ENCODE assay signal across 22 cellular contexts in the genomic region with DNA sequence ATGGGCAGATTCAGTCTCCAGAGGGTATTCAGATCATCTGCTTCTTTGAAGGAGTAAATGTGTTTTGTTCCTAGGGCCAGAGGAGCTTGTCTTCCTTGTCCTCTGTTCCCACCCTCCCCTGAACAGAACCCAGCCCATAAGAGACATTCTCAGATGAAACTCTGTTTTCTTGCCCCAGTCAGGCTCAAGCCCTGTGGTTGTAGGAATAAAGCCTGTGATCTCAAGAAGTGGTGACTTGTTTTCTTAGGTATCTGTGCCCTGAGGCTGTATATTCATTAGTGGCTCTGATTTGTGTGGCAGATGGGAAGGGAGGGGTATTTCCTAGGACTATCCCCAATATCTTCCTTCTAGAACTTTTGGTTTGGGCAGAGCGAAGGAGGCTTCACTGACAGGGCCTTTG. TPM values are rescaled to one million over a fixed set of nuclear protein-coding genes. Genes with fewer than 3 reads are reported as not detected.
DNase-seq lines count a peak whose midpoint lies in the region; ATAC-seq and TF ChIP-seq lines count a peak whose summit lies in the region.
"Had no signal": no experiment of that assay in that cellular context is flagged by ENCODE, and none has a peak within 500 bp of the region (broad histone marks: within the 10 kb centered on the region; RNA-seq: fewer than 3 reads in every experiment).

No MANE protein-coding gene starts in this region.

- peaks cover 17% of the 10 kb centered on the region for H3K4me1 ChIP-seq in GM23248 (ENCODE audit: insufficient read depth)
- H3K4me1 ChIP-seq in effector memory CD4-positive, alpha-beta T cell (ENCODE audit: control insufficient read depth, insufficient read depth, low read length, poor library complexity, severe bottlenecking) = no peaks in the 10 kb centered on the region
- H3K4me1 ChIP-seq in skeletal muscle tissue (ENCODE audit: control insufficient read depth in 3 of 3, insufficient read depth in 3 of 3, low read length in 3 of 3) = peaks cover 23 to 38% (median 25%) of the 10 kb centered on the region in 3 donors
- H3K4me1 ChIP-seq: neural progenitor cell had no signal

- H3K36me3 ChIP-seq in GM23248 (ENCODE audit: low read depth) (peaks cover 13% of the 10 kb centered on the region), skeletal muscle tissue (ENCODE audit: control insufficient read depth in 3 of 3, insufficient read depth in 3 of 3, low read length in 3 of 3) (peaks cover 51 to 69% (median 63%) of the 10 kb centered on the region in 3 donors)
- peaks cover 26% of the 10 kb centered on the region for H3K36me3 ChIP-seq in effector memory CD4-positive, alpha-beta T cell (ENCODE audit: control insufficient read depth, insufficient read depth, low read length)
- H3K36me3 ChIP-seq: neural progenitor cell had no signal

- H3K27me3 Mint-ChIP-seq in natural killer cell (ENCODE audit: low read depth in 2 of 2) = no peaks in the 10 kb centered on the region
- H3K27me3 Mint-ChIP-seq: activated naive CD8-positive, alpha-beta T cell treated with anti-CD3 and anti-CD28 coated beads, Interleukin-2, amount 50 U/mL, for 24 hours; effector memory CD8-positive, alpha-beta T cell had no signal

- no peak for TF ChIP-seq CTCF in natural killer cell (IDR thresholded peaks at IDR 0.05)

- H3K27ac ChIP-seq in GM23248 = peak overlapping the region; percentile 26
- H3K27ac ChIP-seq in effector memory CD4-positive, alpha-beta T cell (ENCODE audit: insufficient read depth, low read length, poor library complexity, severe bottlenecking) = peak overlapping the region; percentile 14
- peak overlapping the region; percentile 23 for H3K27ac ChIP-seq in skeletal muscle tissue (ENCODE audit: low read depth, low read length)
- H3K27ac ChIP-seq: C4-2B, neural progenitor cell had no signal

- H3K4me1 Mint-ChIP-seq in natural killer cell = peaks cover 0 to 10% of the 10 kb centered on the region in 2 donors
- H3K4me1 Mint-ChIP-seq: activated naive CD8-positive, alpha-beta T cell treated with anti-CD3 and anti-CD28 coated beads, Interleukin-2, amount 50 U/mL, for 24 hours; neural progenitor cell had no signal

- H3K9me3 ChIP-seq in GM23248 (ENCODE audit: low read depth) (no peaks in the 10 kb centered on the region), skeletal muscle tissue (ENCODE audit: control insufficient read depth in 3 of 3, low read length in 3 of 3) (no peaks in the 10 kb centered on the region)
- H3K9me3 ChIP-seq in effector memory CD4-positive, alpha-beta T cell (ENCODE audit: control insufficient read depth, low read length) = no peaks in the 10 kb centered on the region

- in situ Hi-C loops in GM23248 (cut with MboI) = no loop called here
- in situ Hi-C loops in SK-MEL-5 (cut with HindIII; ENCODE audit: low pct_unique_long_range_greater_than_20kb, low sequenced_read_pairs) = no loop called here

- peaks cover 12% of the 10 kb centered on the region for H3K36me3 Mint-ChIP-seq in natural killer cell

- WGBS in GM23248 (ENCODE audit: low coverage in 1 of 2, low lambda C conversion rate in 2 of 2, missing lambda C conversion rate in 2 of 2), 2 experiments = 100% methylated on average over 1 of the region's 1 CpG

- H3F3A ChIP-seq in GM23248 (ENCODE audit: insufficient read depth) = peaks cover 24% of the 10 kb centered on the region

- no peaks in the 10 kb centered on the region for H3K79me2 ChIP-seq in GM23248 (ENCODE audit: insufficient read depth)

- no peak for ATAC-seq in natural killer cell
- ATAC-seq: activated naive CD8-positive, alpha-beta T cell treated with anti-CD3 and anti-CD28 coated beads, Interleukin-2, amount 50 U/mL, for 24 hours; effector memory CD8-positive, alpha-beta T cell had no signal

- no peaks in the 10 kb centered on the region for H3K9me2 ChIP-seq in GM23248 (ENCODE audit: insufficient read depth)

- no peak overlapping the region for H3K4me2 ChIP-seq in GM23248 (ENCODE audit: unreplicated experiment)
- H3K4me2 ChIP-seq: neural progenitor cell had no signal

- no peak overlapping the region for H3K4me3 Mint-ChIP-seq in natural killer cell
- H3K4me3 Mint-ChIP-seq: activated naive CD8-positive, alpha-beta T cell treated with anti-CD3 and anti-CD28 coated beads, Interleukin-2, amount 50 U/mL, for 24 hours; effector memory CD8-positive, alpha-beta T cell; neural progenitor cell had no signal

- no peaks in the 10 kb centered on the region for H3K27me3 ChIP-seq in GM23248 (replicated peaks; ENCODE audit: insufficient read depth)
- H3K27me3 ChIP-seq in effector memory CD4-positive, alpha-beta T cell (replicated peaks; ENCODE audit: control insufficient read depth, insufficient read depth, low read length, poor library complexity, severe bottlenecking) = no peaks in the 10 kb centered on the region
- no peaks in the 10 kb centered on the region for H3K27me3 ChIP-seq in skeletal muscle tissue (ENCODE audit: control insufficient read depth in 3 of 3, insufficient read depth in 3 of 3, low read length in 3 of 3)
- H3K27me3 ChIP-seq: neural progenitor cell had no signal

- no peaks in the 10 kb centered on the region for H4K20me1 ChIP-seq in GM23248 (ENCODE audit: insufficient read depth)

- H3K9ac ChIP-seq in GM23248 (no peak overlapping the region), skeletal muscle tissue (ENCODE audit: low read depth in 1 of 3, low read length in 3 of 3) (peak overlapping the region in 1 of 3 donors; percentile 5)
- H3K9ac ChIP-seq: neural progenitor cell had no signal

- H3K27ac Mint-ChIP-seq in natural killer cell = no peak overlapping the region
- H3K27ac Mint-ChIP-seq: activated naive CD8-positive, alpha-beta T cell treated with anti-CD3 and anti-CD28 coated beads, Interleukin-2, amount 50 U/mL, for 24 hours had no signal

- intact Hi-C loops in natural killer cell (cut with micrococcal nuclease) = no loop called here

- no peaks in the 10 kb centered on the region for H3K9me3 Mint-ChIP-seq in natural killer cell
- H3K9me3 Mint-ChIP-seq: activated naive CD8-positive, alpha-beta T cell treated with anti-CD3 and anti-CD28 coated beads, Interleukin-2, amount 50 U/mL, for 24 hours; effector memory CD8-positive, alpha-beta T cell; neural progenitor cell had no signal

- H3K4me3 ChIP-seq in GM23248 (no peak overlapping the region), skeletal muscle tissue (ENCODE audit: low read length in 3 of 3) (no peak overlapping the region)
- no peak overlapping the region for H3K4me3 ChIP-seq in effector memory CD4-positive, alpha-beta T cell (ENCODE audit: insufficient read depth, low read depth, low read length, poor library complexity, severe bottlenecking)
- H3K4me3 ChIP-seq: neural progenitor cell had no signal

- DNase-seq in GM23248 = peak; percentile 73
- peak; percentile 55 for DNase-seq in SK-MEL-5 (ENCODE audit: low read depth, low spot score)
- no peak for DNase-seq in effector memory CD4-positive, alpha-beta T cell
- DNase-seq in SHP77 (lab: John Stamatoyannopoulos, UW) = no peak
- no peak for DNase-seq in activated gamma-delta T cell treated with Interleukin-2 at 50 U/mL for 16 hours
- DNase-seq in superior temporal gyrus (ENCODE audit: extremely low spot score) = no peak
- DNase-seq in natural killer cell = no peak
- DNase-seq: activated CD4-positive, alpha-beta T cell treated with anti-CD3 and anti-CD28 coated beads for 48 hours; activated naive CD8-positive, alpha-beta T cell treated with anti-CD3 and anti-CD28 coated beads, Interleukin-2, amount 50 U/mL, for 24 hours; central memory CD4-positive, alpha-beta T cell; effector memory CD8-positive, alpha-beta T cell; hypothalamus; midbrain; NCI-H1417; NCI-H2171; NCI-H774; OCI-M1; stimulated activated CD8-positive, alpha-beta memory T cell treated with anti-CD3 and anti-CD28 coated beads, Interleukin-4, amount 100 ng/mL, for 48 hours had no signal

- no peak overlapping the region for H2AFZ ChIP-seq in GM23248
- H2AFZ ChIP-seq: neural progenitor cell had no signal

RNA-seq across cellular contexts. Expression of a gene that starts 27.9 kb away (rescaled TPM):
- total RNA-seq in GM23248 (2014; rRNA removed; shearing (Covaris generic)) = 80.7 and 85.9 TPM in 2 replicates
- polyA plus RNA-seq in GM23248 (2016; fragmentation: Nextera tagmentation; extraction: Ambion mirVana) = 68.3 and 75.0 TPM in 2 replicates
- 154 and 164 TPM in 2 replicates for total RNA-seq in SK-MEL-5 (2014; rRNA removed; shearing (Covaris generic))
- polyA plus RNA-seq in SK-MEL-5 (2015; cell fraction: cytosol; rRNA removed) = 118 and 145 TPM in 2 replicates
- 436 and 469 TPM in 2 replicates for polyA plus RNA-seq in SK-MEL-5 (2015; cell fraction: nucleus; rRNA removed)
- 18.3 TPM for total RNA-seq in skeletal muscle tissue
- 10 to 100 TPM; 27.4 to 35.4 (median 30.3) TPM for total RNA-seq in natural killer cell

RNA-seq across cellular contexts. Expression of a gene that starts 27.9 kb away (rescaled TPM):
- total RNA-seq in GM23248 (2014; rRNA removed; shearing (Covaris generic)) = under 0.01 and 0.11 TPM in 2 replicates
- polyA plus RNA-seq in GM23248 (2016; fragmentation: Nextera tagmentation; extraction: Ambion mirVana) = 0.13 and 0.49 TPM in 2 replicates
- 0.03 and 0.08 TPM in 2 replicates for total RNA-seq in SK-MEL-5 (2014; rRNA removed; shearing (Covaris generic))
- polyA plus RNA-seq in SK-MEL-5 (2015; cell fraction: cytosol; rRNA removed) = 0.15 and 0.69 TPM in 2 replicates
- polyA plus RNA-seq in SK-MEL-5 (2015; cell fraction: nucleus; rRNA removed) = 1.00 and 3.7 TPM in 2 replicates
- total RNA-seq in skeletal muscle tissue = 19.3 TPM
- 1 to 10 TPM in 1 of 3 donors, under 1 TPM in 2; 0.18 to 1.0 (median 0.21) TPM for total RNA-seq in natural killer cell
- total RNA-seq: HT1080 had no signal

RNA-seq across cellular contexts. Expression of a gene that starts 51.3 kb away (rescaled TPM):
- total RNA-seq in GM23248 (2014; rRNA removed; shearing (Covaris generic)) = 33.3 and 37.7 TPM in 2 replicates
- 12.1 and 14.3 TPM in 2 replicates for polyA plus RNA-seq in GM23248 (2016; fragmentation: Nextera tagmentation; extraction: Ambion mirVana)
- 35.7 and 38.9 TPM in 2 replicates for total RNA-seq in SK-MEL-5 (2014; rRNA removed; shearing (Covaris generic))
- 42.8 and 58.7 TPM in 2 replicates for polyA plus RNA-seq in SK-MEL-5 (2015; cell fraction: cytosol; rRNA removed)
- 84.4 and 133 TPM in 2 replicates for polyA plus RNA-seq in SK-MEL-5 (2015; cell fraction: nucleus; rRNA removed)
- 71.0 TPM for total RNA-seq in skeletal muscle tissue
- total RNA-seq in natural killer cell = 10 to 100 TPM in 1 of 3 donors, 1 to 10 TPM in 2; 2.4 to 11.4 (median 7.5) TPM

RNA-seq across cellular contexts. Expression of a gene that starts 55.1 kb away (rescaled TPM):
- 9.2 and 10.2 TPM in 2 replicates for total RNA-seq in GM23248 (2014; rRNA removed; shearing (Covaris generic))
- 17.6 and 20.4 TPM in 2 replicates for polyA plus RNA-seq in GM23248 (2016; fragmentation: Nextera tagmentation; extraction: Ambion mirVana)
- total RNA-seq in SK-MEL-5 (2014; rRNA removed; shearing (Covaris generic)) = 4.4 and 8.0 TPM in 2 replicates
- 51.1 and 51.3 TPM in 2 replicates for polyA plus RNA-seq in SK-MEL-5 (2015; cell fraction: cytosol; rRNA removed)
- 147 and 176 TPM in 2 replicates for polyA plus RNA-seq in SK-MEL-5 (2015; cell fraction: nucleus; rRNA removed)
- total RNA-seq in skeletal muscle tissue = 2.6 TPM
- total RNA-seq in natural killer cell = 10 to 100 TPM in 2 of 3 donors, 1 to 10 TPM in 1; 7.4 to 12.8 (median 12.1) TPM

Comparison
In these comparisons a context has a peak if more than half of its experiments do, and no peak if none do; other contexts are left out.
1. DNase-seq: peak in GM23248 (single experiment) and SK-MEL-5 (single experiment); none in effector memory CD4-positive, alpha-beta T cell (0 of 3), SHP77 (0 of 2), activated gamma-delta T cell treated with Interleukin-2 at 50 U/mL for 16 hours (single experiment), superior temporal gyrus (single experiment) and natural killer cell (single experiment).
2. Peak in every context shown above with its lines, with median percentiles within 50 percentile points of each other: H3K27ac ChIP-seq.